Comparison of ENCODE assay signal across 21 cellular contexts in genomic region chr3:176759815-176760506, GRCh38.
DNase-seq lines count a peak whose midpoint lies in the region; ATAC-seq, FAIRE-seq and TF ChIP-seq lines count a peak whose summit lies in the region.
"Had no signal": no experiment of that assay in that cellular context is flagged by ENCODE, and none has a peak within 500 bp of the region (broad histone marks: within the 10 kb centered on the region; RNA-seq: fewer than 3 reads in every experiment).

No MANE protein-coding gene starts in this region.

- no peak for TF ChIP-seq POLR2A in body of pancreas (IDR thresholded peaks at IDR 0.05)

- H3K9me3 ChIP-seq in body of pancreas, result no peaks in the 10 kb centered on the region
- peaks cover 0 to 2% of the 10 kb centered on the region in 2 donors for H3K9me3 ChIP-seq in kidney (ENCODE audit: control insufficient read depth in 1 of 2, low read length in 2 of 2)
- H3K9me3 ChIP-seq: HAP-1, SJCRH30 had no signal

- TF ChIP-seq CTCF in LNCaP clone FGC (IDR thresholded peaks at IDR 0.05; ENCODE audit: control insufficient read depth, extremely low read depth, insufficient read depth) (no peak), body of pancreas (IDR thresholded peaks at IDR 0.05) (peak in 1 of 7 experiments; percentile 3), kidney (IDR thresholded peaks at IDR 0.05; ENCODE audit: borderline replicate concordance, extremely low read depth, insufficient read depth) (no peak)

- intact Hi-C loops in body of pancreas (cut with DNase I) (no loop called here), cardiac septum (cut with DNase I) (no loop called here), kidney (cut with DNase I) (no loop called here)

- H3K36me3 ChIP-seq in body of pancreas (replicated peaks in 1 of 2; ENCODE audit: insufficient read depth in 1 of 2, low read depth in 2 of 2), result no peaks in the 10 kb centered on the region
- H3K36me3 ChIP-seq in kidney (ENCODE audit: control insufficient read depth in 1 of 2, insufficient read depth in 2 of 2, low read length in 2 of 2), result no peaks in the 10 kb centered on the region
- H3K36me3 ChIP-seq: BLaER1 treated with 17β-estradiol and CSF1 and Interleukin-3, amounts not matched to agents 10 nM and 100 nM; HAP-1; SJCRH30 had no signal

- DNase-seq in COR-L47 (lab: John Stamatoyannopoulos, UW) (peak; percentile 16), LNCaP clone FGC (ENCODE audit: low read depth) (peak; percentile 100), NCI-H748 treated with DMSO at 0.1 percent for 48 hours (lab: John Stamatoyannopoulos, UW) (peak; percentile 39), body of pancreas (peak in 3 of 4 donors; percentile 23 to 79 (median 33)), activated gamma-delta T cell treated with Interleukin-2 at 50 U/mL for 16 hours (no peak), cardiac septum (ENCODE audit: low spot score) (no peak), kidney (no peak)
- DNase-seq: CD8-positive, alpha-beta memory T cell; EL; GM23248; NCI-H187 treated with DMSO at 0.1 percent for 48 hours; NCI-H345; NCI-H82; PC-3; RPMI8226; SJCRH30 had no signal

- H3K27ac ChIP-seq in body of pancreas, result peak overlapping the region; percentile 63 to 81 (median 76)
- no peak overlapping the region for H3K27ac ChIP-seq in kidney (ENCODE audit: low read depth in 2 of 2, low read length in 2 of 2)
- H3K27ac ChIP-seq: BLaER1 treated with 17β-estradiol and CSF1 and Interleukin-3, amounts not matched to agents 10 nM and 100 nM; GM23248; SJCRH30 had no signal

- ATAC-seq in body of pancreas (peak; percentile 93), SK-N-SH treated with all-trans-retinoic acid at 6 μM for 48 hours (no peak)
- ATAC-seq: GM12878, PC-3 had no signal

- peaks cover 7% of the 10 kb centered on the region for H3K4me1 ChIP-seq in body of pancreas
- H3K4me1 ChIP-seq in kidney (ENCODE audit: control insufficient read depth in 1 of 2, insufficient read depth in 1 of 2, low read depth in 1 of 2, low read length in 2 of 2), result no peaks in the 10 kb centered on the region
- H3K4me1 ChIP-seq: BLaER1 treated with 17β-estradiol and CSF1 and Interleukin-3, amounts not matched to agents 10 nM and 100 nM; HAP-1 had no signal

- no peaks in the 10 kb centered on the region for H3K27me3 ChIP-seq in body of pancreas
- H3K27me3 ChIP-seq: BLaER1 treated with 17β-estradiol and CSF1 and Interleukin-3, amounts not matched to agents 10 nM and 100 nM; SJCRH30 had no signal

- H3K4me3 ChIP-seq in LNCaP clone FGC (ENCODE audit: low read depth, low read length) (no peak overlapping the region), body of pancreas (no peak overlapping the region), kidney (ENCODE audit: low read length in 2 of 2) (no peak overlapping the region)
- H3K4me3 ChIP-seq: BLaER1 treated with 17β-estradiol and CSF1 and Interleukin-3, amounts not matched to agents 10 nM and 100 nM; GM12878; GM23248; HAP-1; SJCRH30 had no signal

- H3K9ac ChIP-seq in kidney (ENCODE audit: low read length in 2 of 2), result no peak overlapping the region
- H3K9ac ChIP-seq: BLaER1 treated with 17β-estradiol and CSF1 and Interleukin-3, amounts not matched to agents 10 nM and 100 nM; GM23248 had no signal

- FAIRE-seq in kidney (lab: Jason Lieb, UNC), result no peak
- FAIRE-seq: GM12878, GM19239 had no signal

TF ChIP-seq in SK-N-SH treated with all-trans-retinoic acid at 6 μM for 48 hours, 23 proteins besides CTCF, POLR2A, EP300 and RAD21:
- no peak for TF ChIP-seq CSDC2 (CRISPR knock-in tag; IDR thresholded peaks at IDR 0.05)
- TF ChIP-seq CREB5 (CRISPR knock-in tag; IDR thresholded peaks at IDR 0.05; ENCODE audit: low read depth), result no peak
- TF ChIP-seq BACH2 (CRISPR knock-in tag; IDR thresholded peaks at IDR 0.05; ENCODE audit: borderline replicate concordance), result no peak
- no peak for TF ChIP-seq ZNF565 (CRISPR knock-in tag; conservative IDR thresholded peaks at IDR 0.05; ENCODE audit: low read depth)
TF ChIP-seq in SK-N-SH treated with all-trans-retinoic acid at 6 μM for 48 hours: peak in this region for 0.

Comparison
In these comparisons a context has a peak if more than half of its experiments do, and no peak if none do; other contexts are left out.
1. DNase-seq: peak in COR-L47 (single experiment), LNCaP clone FGC (single experiment), NCI-H748 treated with DMSO at 0.1 percent for 48 hours (single experiment) and body of pancreas (3 of 4); none in activated gamma-delta T cell treated with Interleukin-2 at 50 U/mL for 16 hours (single experiment), cardiac septum (single experiment) and kidney (single experiment).
2. H3K27ac ChIP-seq: peak in body of pancreas (4 of 4); none in kidney (0 of 2).